In genomic region chr17:42388381-42389134, GRCh38 we compare ENCODE assay signal across 8 cellular contexts.
DNase-seq lines count a peak whose midpoint lies in the region; ATAC-seq and TF ChIP-seq lines count a peak whose summit lies in the region.

TSS of gene STAT3 (minus strand) at chr17:42388442. CDS start at chr17:42348516, 39,926 bp downstream.

- peak; percentile 99 for DNase-seq in AG09309 (ENCODE audit: low read depth)
- peak; percentile 99 to 100 for DNase-seq in NCI-H446 (lab: John Stamatoyannopoulos, UW)
- peak; percentile 100 for DNase-seq in cerebellar cortex (ENCODE audit: low spot score)
- DNase-seq in iris pigment epithelial cell (ENCODE audit: low read depth): peak; percentile 100
- DNase-seq in stimulated activated CD4-positive, alpha-beta T cell treated with anti-CD3 and anti-CD28 coated beads, Interleukin-12 subunit alpha, Interleukin-12 subunit beta, amount 100 ng/mL, for 24 hours (ENCODE audit: low read depth in 2 of 2): peak; percentile 100

- H3K4me3 ChIP-seq in AG09309 (ENCODE audit: control insufficient read depth, low read depth, low read length): peak within 1 kb of the TSS; percentile 93

- ATAC-seq in GM19025 (IDR thresholded peaks at IDR 0.05; ENCODE audit: low read depth, unreplicated experiment) (peak; percentile 91), HG03342 (IDR thresholded peaks at IDR 0.05; ENCODE audit: unreplicated experiment) (peak; percentile 88)
- peak; percentile 83 to 87 for ATAC-seq in activated CD4-positive, CD25-positive, alpha-beta regulatory T cell treated with anti-CD3 and anti-CD28 coated beads, Interleukin-2, amount 50 U/mL, for 24 hours

- TF ChIP-seq CTCF in AG09309 (IDR thresholded peaks at IDR 0.05; ENCODE audit: control insufficient read depth, insufficient read depth, low read depth, low read length, missing control alignments): no peak

Comparison
In these comparisons a context has a peak if more than half of its experiments do, and no peak if none do; other contexts are left out.
1. Peak in every context shown above with its lines: DNase-seq, ATAC-seq and H3K4me3 ChIP-seq.